Comparison of ENCODE assay signal across 8 cellular contexts in genomic region chr22:37633693-37634504, GRCh38. TPM values are rescaled to one million over a fixed set of nuclear protein-coding genes. Genes with fewer than 3 reads are reported as not detected.
DNase-seq lines count a peak whose midpoint lies in the region; ATAC-seq and TF ChIP-seq lines count a peak whose summit lies in the region.

No MANE protein-coding gene starts in this region.

- H3K27ac ChIP-seq in PC-3 (ENCODE audit: low read length) (no peak overlapping the region), left ventricle myocardium inferior (replicated peaks) (peak overlapping the region; percentile 88)

- no peak overlapping the region for H2AFZ ChIP-seq in PC-3 (ENCODE audit: low read length)

- POLR2A ChIA-PET in PC-3 (lab: Charles Lee; ENCODE audit: unreplicated experiment): no interaction called here

- no TSS peak for BruUV-seq in PC-3 (replicated peaks; lab: Mats Ljungman, UMichigan)

- H3F3A ChIP-seq in PC-3 (ENCODE audit: low read length, unreplicated experiment): no peaks in the 10 kb centered on the region

- no peaks in the 10 kb centered on the region for H3K79me2 ChIP-seq in PC-3 (ENCODE audit: low read length)

- intact Hi-C loops in PC-3 (cut with micrococcal nuclease): no loop called here
- intact Hi-C loops in left ventricle myocardium inferior (cut with micrococcal nuclease): no loop called here
- intact Hi-C loops in posterior cingulate gyrus (cut with DNase I): no loop called here

- no peaks in the 10 kb centered on the region for H4K20me1 ChIP-seq in PC-3 (ENCODE audit: low read length)

- H3K4me3 ChIP-seq in AG10803 (ENCODE audit: low read length) (peak overlapping the region; percentile 15), PC-3 (ENCODE audit: low read length) (no peak overlapping the region), adipocyte (ENCODE audit: low read length) (peak overlapping the region; percentile 71), left ventricle myocardium inferior (peak overlapping the region; percentile 44)

- peak; percentile 58 for ATAC-seq in GM18907 (IDR thresholded peaks at IDR 0.05; ENCODE audit: unreplicated experiment)
- ATAC-seq in HG03064 (IDR thresholded peaks at IDR 0.05; ENCODE audit: low read depth, unreplicated experiment): peak; percentile 39
- ATAC-seq in PC-3: peak; percentile 26; the same call in 1 of the 2 replicates

- H3K9me3 ChIP-seq in PC-3 (ENCODE audit: low read length) (no peaks in the 10 kb centered on the region), adipocyte (ENCODE audit: control insufficient read depth, low read length) (no peaks in the 10 kb centered on the region), left ventricle myocardium inferior (replicated peaks) (no peaks in the 10 kb centered on the region)

- H3K9me2 ChIP-seq in PC-3 (replicated peaks; ENCODE audit: low read length): no peaks in the 10 kb centered on the region

- H3K4me1 ChIP-seq in PC-3 (ENCODE audit: insufficient read depth, low read length): peaks cover 1% of the 10 kb centered on the region; the same call in 1 of the 2 replicates
- peaks cover 51% of the 10 kb centered on the region for H3K4me1 ChIP-seq in adipocyte (ENCODE audit: control insufficient read depth, insufficient read depth, low read length)
- H3K4me1 ChIP-seq in left ventricle myocardium inferior: peaks cover 50% of the 10 kb centered on the region

- DNase-seq in AG10803 (ENCODE audit: low read depth): peak; percentile 80
- no peak for DNase-seq in PC-3
- DNase-seq in adipocyte (ENCODE audit: low read depth): peak; percentile 83
- peak; percentile 90 for DNase-seq in left ventricle myocardium inferior
- peak; percentile 67 to 97 (median 77) for DNase-seq in posterior cingulate gyrus
- no peak for DNase-seq in 8988T

- TF ChIP-seq CTCF in AG10803 (conservative IDR thresholded peaks at IDR 0.05; ENCODE audit: low read length): peak; percentile 39
- no peak for TF ChIP-seq CTCF in PC-3 (conservative IDR thresholded peaks at IDR 0.05; ENCODE audit: low read depth, low read length)
- peak; percentile 37 for TF ChIP-seq CTCF in left ventricle myocardium inferior (IDR thresholded peaks at IDR 0.05; ENCODE audit: borderline replicate concordance)

- CTCF ChIA-PET in PC-3 (lab: Charles Lee): no interaction called here

- H3K9ac ChIP-seq in PC-3 (ENCODE audit: low read length): no peak overlapping the region
- H3K9ac ChIP-seq in adipocyte (ENCODE audit: low read length): peak overlapping the region; percentile 84

- H3K36me3 ChIP-seq in PC-3 (ENCODE audit: low read depth, low read length) (no peaks in the 10 kb centered on the region), adipocyte (ENCODE audit: control insufficient read depth, insufficient read depth, low read length, severe bottlenecking) (peaks cover 22% of the 10 kb centered on the region), left ventricle myocardium inferior (peaks cover 34% of the 10 kb centered on the region)

- H3K4me2 ChIP-seq in PC-3 (ENCODE audit: low read length): no peak overlapping the region

- H3K27me3 ChIP-seq in PC-3 (ENCODE audit: low read length) (no peaks in the 10 kb centered on the region), adipocyte (replicated peaks; ENCODE audit: control insufficient read depth, insufficient read depth, low read length) (no peaks in the 10 kb centered on the region), left ventricle myocardium inferior (ENCODE audit: low read depth) (no peaks in the 10 kb centered on the region)

RNA-seq across cellular contexts. Expression of gene SH3BP1, which starts 5.6 kb away (rescaled TPM):
- total RNA-seq in PC-3 (2014; rRNA removed) (18.0 and 23.2 TPM in 2 replicates), left ventricle myocardium inferior (2.5 TPM)

RNA-seq across cellular contexts. Expression of gene PDXP, which starts 24.6 kb away (rescaled TPM):
- 36.9 and 51.3 TPM in 2 replicates for total RNA-seq in PC-3 (2014; rRNA removed)
- 23.9 TPM for total RNA-seq in left ventricle myocardium inferior

RNA-seq across cellular contexts. Expression of gene GGA1, which starts 25.3 kb away (rescaled TPM):
- total RNA-seq in PC-3 (2014; rRNA removed) (49.1 and 55.7 TPM in 2 replicates), left ventricle myocardium inferior (27.5 TPM)

RNA-seq across cellular contexts. Expression of gene LGALS1, which starts 41.5 kb away (rescaled TPM):
- total RNA-seq in PC-3 (2014; rRNA removed) (1,612 and 2,325 TPM in 2 replicates), left ventricle myocardium inferior (843 TPM)

RNA-seq across cellular contexts. Expression of gene NOL12, which starts 52.2 kb away (rescaled TPM):
- total RNA-seq in PC-3 (2014; rRNA removed): 32.9 and 45.4 TPM in 2 replicates
- 12.8 TPM for total RNA-seq in left ventricle myocardium inferior

Comparison
In these comparisons a context has a peak if more than half of its experiments do, and no peak if none do; other contexts are left out.
1. DNase-seq: peak in AG10803 (single experiment), adipocyte (single experiment), left ventricle myocardium inferior (single experiment) and posterior cingulate gyrus (10 of 10); none in PC-3 (single experiment) and 8988T (single experiment).
2. Peak in every context shown above with its lines, with median percentiles within 50 percentile points of each other: ATAC-seq.